1 cellular context compared by ENCODE assay signal in genomic region chr4:139988863-139989765, GRCh38.
TF ChIP-seq lines count a peak whose summit lies in the region.

No MANE protein-coding gene starts in this region.

TF ChIP-seq in H1, 55 proteins besides CTCF, POLR2A, EP300 and RAD21 (continued from another document):
- TF ChIP-seq BACH1 (IDR thresholded peaks at IDR 0.05; ENCODE audit: low read length) (no peak), SAP30 (IDR thresholded peaks at IDR 0.05; ENCODE audit: insufficient read depth, insufficient replicate concordance, low read length) (no peak), ASH2L (IDR thresholded peaks at IDR 0.05; ENCODE audit: low read length) (no peak), FOSL1 (IDR thresholded peaks at IDR 0.05; ENCODE audit: insufficient read depth, low read depth, low read length) (no peak), NRF1 (IDR thresholded peaks at IDR 0.05; ENCODE audit: low read depth, low read length) (no peak), SP2 (IDR thresholded peaks at IDR 0.05; ENCODE audit: low read length) (no peak), SRF (IDR thresholded peaks at IDR 0.05; ENCODE audit: low read depth, low read length) (no peak), BCL11A (IDR thresholded peaks at IDR 0.05; ENCODE audit: low read depth in 2 of 2, low read length in 2 of 2) (no peak), RFX5 (IDR thresholded peaks at IDR 0.05; ENCODE audit: borderline replicate concordance, low read depth, low read length) (no peak), TCF12 (IDR thresholded peaks at IDR 0.05; ENCODE audit: low read depth, low read length) (0 out of 2 replicates have a peak, but pooled peaks have one; percentile 15), GTF2F1 (IDR thresholded peaks at IDR 0.05; ENCODE audit: borderline replicate concordance, low read depth, low read length) (no peak), TAF7 (optimal IDR thresholded peaks at IDR 0.05; ENCODE audit: borderline replicate concordance, low read depth, low read length) (no peak), MAFK (IDR thresholded peaks at IDR 0.05; ENCODE audit: low read depth, low read length) (no peak), RXRA (IDR thresholded peaks at IDR 0.05; ENCODE audit: insufficient read depth, low read depth, low read length) (no peak), E2F6 (IDR thresholded peaks at IDR 0.05) (no peak), SP4 (IDR thresholded peaks at IDR 0.05; ENCODE audit: low read length) (no peak), TEAD4 (IDR thresholded peaks at IDR 0.05; ENCODE audit: low read depth, low read length) (peak; percentile 96), HDAC6 (IDR thresholded peaks at IDR 0.05; ENCODE audit: low read depth, low read length) (no peak), CTBP2 (IDR thresholded peaks at IDR 0.05; ENCODE audit: borderline replicate concordance, insufficient read depth, insufficient read length, low read length) (no peak)
TF ChIP-seq in H1: peak in this region for 3.
